14 cellular contexts compared by ENCODE assay signal in genomic region chr2:10229462-10230099, GRCh38.
"Had no signal": no experiment of that assay in that cellular context is flagged by ENCODE, and none has a peak within 500 bp of the region (broad histone marks: within the 10 kb centered on the region; RNA-seq: fewer than 3 reads in every experiment).

No MANE protein-coding gene starts in this region.

- ATAC-seq: activated CD4-positive, alpha-beta T cell treated with anti-CD3 and anti-CD28 coated beads for 36 hours; naive thymus-derived CD4-positive, alpha-beta T cell had no signal

- H3K27me3 Mint-ChIP-seq: activated CD4-positive, alpha-beta memory T cell treated with anti-CD3 and anti-CD28 coated beads, Interleukin-2, amount 10 ng/mL, durations not matched to agents 7 days and 5 days; activated CD4-positive, alpha-beta T cell treated with anti-CD3 and anti-CD28 coated beads for 36 hours had no signal

- H3K27ac Mint-ChIP-seq: activated CD4-positive, alpha-beta memory T cell treated with anti-CD3 and anti-CD28 coated beads, Interleukin-2, amount 10 ng/mL, durations not matched to agents 7 days and 5 days; activated CD4-positive, alpha-beta T cell treated with anti-CD3 and anti-CD28 coated beads for 36 hours; naive thymus-derived CD4-positive, alpha-beta T cell had no signal

- H3K36me3 ChIP-seq: brain microvascular endothelial cell, lower lobe of right lung, stomach, thoracic aorta, vagina had no signal

- H3K4me3 ChIP-seq: lower lobe of right lung, psoas muscle, stomach, thoracic aorta, vagina had no signal

- H3K4me3 Mint-ChIP-seq: activated CD4-positive, alpha-beta memory T cell treated with anti-CD3 and anti-CD28 coated beads, Interleukin-2, amount 10 ng/mL, durations not matched to agents 7 days and 5 days; activated CD4-positive, alpha-beta T cell treated with anti-CD3 and anti-CD28 coated beads for 36 hours; naive thymus-derived CD4-positive, alpha-beta T cell had no signal

- H3K4me1 ChIP-seq: lower lobe of right lung, psoas muscle, vagina had no signal

- DNase-seq: activated CD4-positive, alpha-beta memory T cell treated with anti-CD3 and anti-CD28 coated beads, Interleukin-2, amount 10 ng/mL, durations not matched to agents 7 days and 5 days; activated CD4-positive, alpha-beta T cell treated with anti-CD3 and anti-CD28 coated beads for 36 hours; activated naive CD4-positive, alpha-beta T cell treated with anti-CD3 and anti-CD28 coated beads, Interleukin-2, amount 50 U/mL, for 16 hours; amygdala; brain microvascular endothelial cell; lower lobe of right lung; midbrain; naive thymus-derived CD4-positive, alpha-beta T cell; stimulated activated CD4-positive, alpha-beta T cell treated with anti-CD3 and anti-CD28 coated beads, Interleukin-15, amount 100 ng/mL, for 24 hours; stimulated activated CD4-positive, alpha-beta T cell treated with anti-CD3 and anti-CD28 coated beads, Interleukin-4, amount 100 ng/mL, for 4 hours had no signal

- H3K9me3 ChIP-seq: lower lobe of right lung, psoas muscle, stomach, thoracic aorta, vagina had no signal

- H3K27ac ChIP-seq: brain microvascular endothelial cell, lower lobe of right lung, psoas muscle, thoracic aorta, vagina had no signal

- H3K36me3 Mint-ChIP-seq: naive thymus-derived CD4-positive, alpha-beta T cell had no signal

- H3K27me3 ChIP-seq: brain microvascular endothelial cell, stomach, vagina had no signal
